Comparison of ENCODE assay signal across 8 cellular contexts in genomic region chr1:39882152-39882551, GRCh38. TPM values are rescaled to one million over a fixed set of nuclear protein-coding genes. Genes with fewer than 3 reads are reported as not detected.
DNase-seq lines count a peak whose midpoint lies in the region; TF ChIP-seq lines count a peak whose summit lies in the region.

No MANE protein-coding gene starts in this region.

- no TSS peak for BruUV-seq in Calu3 (replicated peaks; lab: Mats Ljungman, UMichigan)

- H3K4me1 ChIP-seq in NT2/D1 (ENCODE audit: insufficient read depth, insufficient read length), result no peaks in the 10 kb centered on the region
- H3K4me1 ChIP-seq in endocrine pancreas (ENCODE audit: control insufficient read depth, insufficient read depth, low read length), result peaks cover 18% of the 10 kb centered on the region

- intact Hi-C loops in Calu3 (cut with micrococcal nuclease; ENCODE audit: unreplicated experiment), result no loop called here

- H3K4me3 Mint-ChIP-seq in Calu3 (ENCODE audit: low read depth, unreplicated experiment), result peak overlapping the region; percentile 93
- H3K4me3 Mint-ChIP-seq in osteocyte (ENCODE audit: unreplicated experiment), result peak overlapping the region; percentile 94

- CTCF ChIA-PET in Calu3 (lab: Charles Lee), result interaction anchor here (1.4 kb wide), 1 partner anchor 20 kb away, joined by 4 read pairs; the partner anchor contains the start of gene MYCL

- TF ChIP-seq CTCF in Calu3 (IDR thresholded peaks at IDR 0.05; ENCODE audit: unreplicated experiment) (no peak), osteocyte (IDR thresholded peaks at IDR 0.05) (no peak)

- H3K4me1 Mint-ChIP-seq in Calu3 (ENCODE audit: low read depth, unreplicated experiment), result peaks cover 16% of the 10 kb centered on the region
- H3K4me1 Mint-ChIP-seq in osteocyte (ENCODE audit: unreplicated experiment), result peaks cover 20% of the 10 kb centered on the region

- H3K36me3 Mint-ChIP-seq in Calu3 (ENCODE audit: insufficient read depth, unreplicated experiment) (peaks cover 25% of the 10 kb centered on the region), osteocyte (ENCODE audit: unreplicated experiment) (peaks cover 3% of the 10 kb centered on the region)

- H3K27ac Mint-ChIP-seq in Calu3 (ENCODE audit: unreplicated experiment) (peak overlapping the region; percentile 62), osteocyte (ENCODE audit: unreplicated experiment) (no peak overlapping the region)

- peaks cover 23% of the 10 kb centered on the region for H3K36me3 ChIP-seq in NT2/D1 (ENCODE audit: insufficient read depth, insufficient read length, low read length)
- no peaks in the 10 kb centered on the region for H3K36me3 ChIP-seq in endocrine pancreas (ENCODE audit: control insufficient read depth, insufficient read depth, low read length)

- H3K27me3 Mint-ChIP-seq in Calu3 (ENCODE audit: unreplicated experiment) (no peaks in the 10 kb centered on the region), osteocyte (ENCODE audit: unreplicated experiment) (no peaks in the 10 kb centered on the region)

- H3K27me3 ChIP-seq in NT2/D1 (ENCODE audit: insufficient read depth, insufficient read length), result no peaks in the 10 kb centered on the region
- no peaks in the 10 kb centered on the region for H3K27me3 ChIP-seq in endocrine pancreas (ENCODE audit: control insufficient read depth, insufficient read depth, low read length)

- DNase-seq in Calu3 (no peak), NT2/D1 (ENCODE audit: low read depth, low spot score) (no peak), osteocyte (ENCODE audit: extremely low spot score, unreplicated experiment) (no peak), AG20443 (ENCODE audit: low spot score) (no peak), CD1c-positive myeloid dendritic cell (ENCODE audit: extremely low spot score) (no peak), SHP77 (lab: John Stamatoyannopoulos, UW) (no peak), caudate nucleus (lab: John Stamatoyannopoulos, UW) (no peak)

- H3K9me3 Mint-ChIP-seq in Calu3 (ENCODE audit: low read depth, unreplicated experiment) (no peaks in the 10 kb centered on the region), osteocyte (ENCODE audit: unreplicated experiment) (no peaks in the 10 kb centered on the region)

- H3K27ac ChIP-seq in caudate nucleus (ENCODE audit: low read depth, low read length), result no peak overlapping the region

- H3K4me3 ChIP-seq in NT2/D1 (ENCODE audit: insufficient read length, low read depth) (peak overlapping the region; percentile 96), endocrine pancreas (ENCODE audit: control insufficient read depth, insufficient read depth, low read length) (peak overlapping the region; percentile 96)

- no peaks in the 10 kb centered on the region for H3K9me3 ChIP-seq in NT2/D1 (ENCODE audit: insufficient read depth, low read length)
- H3K9me3 ChIP-seq in endocrine pancreas (ENCODE audit: control insufficient read depth, low read length), result no peaks in the 10 kb centered on the region

- H3K9ac ChIP-seq in NT2/D1 (ENCODE audit: insufficient read length, low read depth), result peak overlapping the region; percentile 98
- H3K9ac ChIP-seq in endocrine pancreas (ENCODE audit: control insufficient read depth, insufficient read depth, low read length), result peak overlapping the region; percentile 78

RNA-seq across cellular contexts. Expression of gene TRIT1, which starts 1.2 kb away (rescaled TPM):
- total RNA-seq in Calu3 (2022) (17.6 and 21.8 TPM in 2 replicates), osteocyte (13.5 and 15.8 TPM in 2 replicates)

RNA-seq across cellular contexts. Expression of gene MYCL, which starts 19.6 kb away (rescaled TPM):
- total RNA-seq in Calu3 (2022) (0.59 and 0.78 TPM in 2 replicates), osteocyte (0.21 TPM in 1 of 2 replicates, not detected in the other)
